In genomic region chr5:143041972-143042770, GRCh38 we compare ENCODE assay signal across 1 cellular context.
TF ChIP-seq lines count a peak whose summit lies in the region.

No MANE protein-coding gene starts in this region.

TF ChIP-seq in K562, 482 proteins besides CTCF, POLR2A, EP300 and RAD21 (continued from another document):
- TF ChIP-seq ZNF395 (CRISPR knock-in tag; IDR thresholded peaks at IDR 0.05) (no peak), KLF6 (CRISPR knock-in tag; IDR thresholded peaks at IDR 0.05; ENCODE audit: borderline replicate concordance) (no peak), NFIC (IDR thresholded peaks at IDR 0.05) (no peak), SREBF2 (CRISPR knock-in tag; IDR thresholded peaks at IDR 0.05) (no peak), TAF15 (IDR thresholded peaks at IDR 0.05; ENCODE audit: low read depth, low read length) (no peak), ZNF830 (CRISPR knock-in tag; IDR thresholded peaks at IDR 0.05) (no peak), MAFK (IDR thresholded peaks at IDR 0.05; ENCODE audit: low read length) (peak; percentile 91), ZNF407 (IDR thresholded peaks at IDR 0.05; ENCODE audit: low read depth) (no peak), BRF1 (IDR thresholded peaks at IDR 0.05; ENCODE audit: borderline replicate concordance, extremely low read depth, insufficient read length) (no peak), RBBP5 (IDR thresholded peaks at IDR 0.05; ENCODE audit: borderline replicate concordance, insufficient read depth, low read length, poor library complexity, severe bottlenecking) (no peak), ZNF316 (IDR thresholded peaks at IDR 0.05) (peak; percentile 92), C11orf30 (IDR thresholded peaks at IDR 0.05; ENCODE audit: low read depth) (peak; percentile 93), MAFG (tag; conservative IDR thresholded peaks at IDR 0.05) (peak; percentile 94), ASH1L (IDR thresholded peaks at IDR 0.05; ENCODE audit: borderline replicate concordance, low read depth, partially characterized antibody) (no peak), MAFF (IDR thresholded peaks at IDR 0.05; ENCODE audit: low read length) (peak; percentile 85)
TF ChIP-seq in K562: peak in this region for 5.
